11 cellular contexts compared by ENCODE assay signal in the genomic region with DNA sequence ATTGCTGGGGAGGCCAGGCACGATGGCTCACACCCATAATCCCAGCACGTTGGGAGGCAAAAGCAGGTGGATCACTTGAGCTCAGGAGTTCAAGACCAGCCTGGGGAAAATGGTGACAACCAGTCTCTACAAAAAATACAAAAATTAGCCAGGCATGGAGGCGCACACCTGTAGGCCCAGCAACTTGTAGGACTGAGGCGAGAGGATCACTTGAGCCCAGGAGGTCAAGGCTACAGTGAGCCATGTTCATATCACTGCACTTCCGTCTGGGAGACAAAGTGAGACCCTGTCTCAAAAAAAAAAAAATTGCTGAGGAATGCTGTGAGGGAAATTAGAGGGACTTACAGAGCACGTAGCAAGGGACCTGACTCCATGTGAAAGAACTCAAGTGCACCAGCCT.
"Had no signal": no experiment of that assay in that cellular context is flagged by ENCODE, and none has a peak within 500 bp of the region (broad histone marks: within the 10 kb centered on the region; RNA-seq: fewer than 3 reads in every experiment).

No MANE protein-coding gene starts in this region.

- H3K27ac ChIP-seq: gastroesophageal sphincter, sigmoid colon had no signal

- H3K4me3 ChIP-seq: colonic mucosa, gastroesophageal sphincter, sigmoid colon had no signal

- FAIRE-seq: kidney had no signal

- H3K9me3 ChIP-seq: colonic mucosa, gastroesophageal sphincter, sigmoid colon had no signal

- H3K4me3 Mint-ChIP-seq: T-helper 17 cell had no signal

- DNase-seq: activated CD4-positive, alpha-beta T cell treated with anti-CD3 and anti-CD28 coated beads, Interleukin-2, amount 50 U/mL, for 1 hour; activated CD4-positive, CD25-positive, alpha-beta regulatory T cell; activated T-cell treated with anti-CD3 and anti-CD28 coated beads, Interleukin-2, amount 50 U/mL, for 1 hour; caudate nucleus; colonic mucosa; kidney; sigmoid colon; stimulated activated CD4-positive, alpha-beta T cell treated with anti-CD3 and anti-CD28 coated beads, Interleukin-4, amount 100 ng/mL, for 1 hour; stimulated activated CD8-positive, alpha-beta memory T cell treated with anti-CD3 and anti-CD28 coated beads, Interleukin-4, amount 100 ng/mL, for 48 hours; T-helper 17 cell had no signal

- H3K27me3 Mint-ChIP-seq: T-helper 17 cell had no signal

- H3K4me1 ChIP-seq: colonic mucosa had no signal

- H3K27ac Mint-ChIP-seq: T-helper 17 cell had no signal

- H3K27me3 ChIP-seq: colonic mucosa, gastroesophageal sphincter, sigmoid colon had no signal

- ATAC-seq: gastroesophageal sphincter, T-helper 17 cell had no signal
